Comparison of ENCODE assay signal across 15 cellular contexts in the genomic region with DNA sequence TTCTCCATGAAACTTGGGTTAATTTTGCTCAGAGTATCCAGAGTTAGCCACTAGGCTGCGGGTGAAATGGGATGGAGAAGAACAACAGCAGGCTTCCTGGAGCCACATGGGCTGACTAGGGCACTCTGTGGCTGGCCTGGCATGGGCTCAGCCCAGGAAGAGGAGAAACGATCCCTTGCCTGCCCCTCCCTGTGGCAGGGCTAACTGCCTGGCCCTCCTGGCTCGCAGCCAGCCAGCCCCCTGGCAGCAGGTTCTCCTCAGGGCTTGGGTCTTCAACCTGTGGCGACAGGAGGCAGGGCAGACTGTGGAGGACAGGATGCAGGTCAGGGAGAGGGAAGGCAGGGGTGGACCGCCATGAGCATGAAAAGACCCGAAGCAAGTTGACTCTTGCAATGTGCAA.
DNase-seq lines count a peak whose midpoint lies in the region; ATAC-seq and TF ChIP-seq lines count a peak whose summit lies in the region.
"Had no signal": no experiment of that assay in that cellular context is flagged by ENCODE, and none has a peak within 500 bp of the region (broad histone marks: within the 10 kb centered on the region; RNA-seq: fewer than 3 reads in every experiment).

No MANE protein-coding gene starts in this region.

- intact Hi-C loops in upper lobe of right lung (cut with DNase I), result no loop called here

- no peak overlapping the region for H3K4me3 Mint-ChIP-seq in activated naive CD4-positive, alpha-beta T cell treated with anti-CD3 and anti-CD28 coated beads, Interleukin-2, amount 10 ng/mL, durations not matched to agents 7 days and 5 days
- H3K4me3 Mint-ChIP-seq in IgD-negative memory B cell, result no peak overlapping the region
- H3K4me3 Mint-ChIP-seq in activated T-helper 17 cell treated with anti-CD3 and anti-CD28 coated beads, Interleukin-2, amount 50 U/mL, for 72 hours, result peak overlapping the region; percentile 70
- no peak overlapping the region for H3K4me3 Mint-ChIP-seq in osteocyte (ENCODE audit: unreplicated experiment)
- H3K4me3 Mint-ChIP-seq: T-helper 2 cell treated with Interferon-gamma antibody and Interleukin-4, amounts not matched to agents 5 μg/mL and 100 μg/mL, for 36 hours had no signal

- H3K9me3 Mint-ChIP-seq in activated naive CD4-positive, alpha-beta T cell treated with anti-CD3 and anti-CD28 coated beads, Interleukin-2, amount 10 ng/mL, durations not matched to agents 7 days and 5 days, result no peaks in the 10 kb centered on the region
- H3K9me3 Mint-ChIP-seq in IgD-negative memory B cell (no peaks in the 10 kb centered on the region), osteocyte (ENCODE audit: unreplicated experiment) (no peaks in the 10 kb centered on the region)
- no peaks in the 10 kb centered on the region for H3K9me3 Mint-ChIP-seq in activated T-helper 17 cell treated with anti-CD3 and anti-CD28 coated beads, Interleukin-2, amount 50 U/mL, for 72 hours
- H3K9me3 Mint-ChIP-seq: T-helper 2 cell treated with Interferon-gamma antibody and Interleukin-4, amounts not matched to agents 5 μg/mL and 100 μg/mL, for 36 hours had no signal

- no peaks in the 10 kb centered on the region for H3K4me1 ChIP-seq in upper lobe of right lung

- H3K4me3 ChIP-seq in upper lobe of right lung, result no peak overlapping the region

- TF ChIP-seq CTCF in osteocyte (IDR thresholded peaks at IDR 0.05) (no peak), upper lobe of right lung (IDR thresholded peaks at IDR 0.05) (no peak)

- no peaks in the 10 kb centered on the region for H3K27me3 Mint-ChIP-seq in activated naive CD4-positive, alpha-beta T cell treated with anti-CD3 and anti-CD28 coated beads, Interleukin-2, amount 10 ng/mL, durations not matched to agents 7 days and 5 days
- H3K27me3 Mint-ChIP-seq in IgD-negative memory B cell, result peaks cover 4% of the 10 kb centered on the region
- H3K27me3 Mint-ChIP-seq in activated T-helper 17 cell treated with anti-CD3 and anti-CD28 coated beads, Interleukin-2, amount 50 U/mL, for 72 hours, result no peaks in the 10 kb centered on the region
- no peaks in the 10 kb centered on the region for H3K27me3 Mint-ChIP-seq in osteocyte (ENCODE audit: unreplicated experiment)

- no peak overlapping the region for H3K27ac ChIP-seq in upper lobe of right lung

- no peak for ATAC-seq in activated T-helper 17 cell treated with anti-CD3 and anti-CD28 coated beads, Interleukin-2, amount 50 U/mL, for 72 hours (replicated peaks)
- ATAC-seq in upper lobe of right lung (no peak), GM18519 (IDR thresholded peaks at IDR 0.05; ENCODE audit: low FRiP score, unreplicated experiment) (no peak)

- peaks cover 19% of the 10 kb centered on the region for H3K36me3 ChIP-seq in upper lobe of right lung

- peaks cover 76% of the 10 kb centered on the region for H3K4me1 Mint-ChIP-seq in activated naive CD4-positive, alpha-beta T cell treated with anti-CD3 and anti-CD28 coated beads, Interleukin-2, amount 10 ng/mL, durations not matched to agents 7 days and 5 days
- H3K4me1 Mint-ChIP-seq in IgD-negative memory B cell (peaks cover 30 to 43% (median 36%) of the 10 kb centered on the region in 3 donors), osteocyte (ENCODE audit: unreplicated experiment) (peaks cover 10% of the 10 kb centered on the region)
- H3K4me1 Mint-ChIP-seq in activated T-helper 17 cell treated with anti-CD3 and anti-CD28 coated beads, Interleukin-2, amount 50 U/mL, for 72 hours, result peaks cover 48% of the 10 kb centered on the region

- CTCF ChIA-PET in activated naive CD4-positive, alpha-beta T cell treated with anti-CD3 and anti-CD28 coated beads, Interleukin-2, amount 10 ng/mL, durations not matched to agents 7 days and 5 days (lab: Charles Lee), result interaction anchor here (1.3 to 13.8 kb wide), 9 partner anchors 30 to 209 kb away, joined by 4 to 328 read pairs (median 11); no protein-coding TSS in a partner anchor

- H3K36me3 Mint-ChIP-seq in activated naive CD4-positive, alpha-beta T cell treated with anti-CD3 and anti-CD28 coated beads, Interleukin-2, amount 10 ng/mL, durations not matched to agents 7 days and 5 days, result peaks cover 32% of the 10 kb centered on the region
- H3K36me3 Mint-ChIP-seq in IgD-negative memory B cell (peaks cover 7% of the 10 kb centered on the region), osteocyte (ENCODE audit: unreplicated experiment) (peaks cover 10% of the 10 kb centered on the region)
- peaks cover 39% of the 10 kb centered on the region for H3K36me3 Mint-ChIP-seq in activated T-helper 17 cell treated with anti-CD3 and anti-CD28 coated beads, Interleukin-2, amount 50 U/mL, for 72 hours (ENCODE audit: low read depth)

- H3K9me3 ChIP-seq in upper lobe of right lung, result no peaks in the 10 kb centered on the region

- peak overlapping the region; percentile 67 for H3K27ac Mint-ChIP-seq in activated naive CD4-positive, alpha-beta T cell treated with anti-CD3 and anti-CD28 coated beads, Interleukin-2, amount 10 ng/mL, durations not matched to agents 7 days and 5 days
- peak overlapping the region; percentile 47 to 87 (median 63) for H3K27ac Mint-ChIP-seq in IgD-negative memory B cell
- H3K27ac Mint-ChIP-seq in activated T-helper 17 cell treated with anti-CD3 and anti-CD28 coated beads, Interleukin-2, amount 50 U/mL, for 72 hours, result no peak overlapping the region
- H3K27ac Mint-ChIP-seq in osteocyte (ENCODE audit: unreplicated experiment), result no peak overlapping the region
- H3K27ac Mint-ChIP-seq: T-helper 2 cell treated with Interferon-gamma antibody and Interleukin-4, amounts not matched to agents 5 μg/mL and 100 μg/mL, for 36 hours had no signal

- no peak for DNase-seq in activated naive CD4-positive, alpha-beta T cell treated with anti-CD3 and anti-CD28 coated beads, Interleukin-2, amount 10 ng/mL, durations not matched to agents 7 days and 5 days
- no peak for DNase-seq in activated naive CD4-positive, alpha-beta T cell treated with anti-CD3 and anti-CD28 coated beads, Interleukin-2, amount 50 U/mL, for 16 hours
- DNase-seq in osteocyte (ENCODE audit: extremely low spot score, unreplicated experiment), result peak; percentile 80
- no peak for DNase-seq in upper lobe of right lung
- no peak for DNase-seq in T-helper 9 cell
- DNase-seq: activated effector memory CD4-positive, alpha-beta T cell treated with Interleukin-2 at 50 U/mL for 16 hours; cortex of kidney; HCEC 1CT; mesenchymal stem cell; NCI-H1436 treated with DMSO at 0.1 percent for 48 hours; NCI-H2227 treated with DMSO at 0.1 percent for 48 hours had no signal

- H3K27me3 ChIP-seq in upper lobe of right lung, result no peaks in the 10 kb centered on the region

Comparison
In these comparisons a context has a peak if more than half of its experiments do, and no peak if none do; other contexts are left out.
1. H3K27ac Mint-ChIP-seq: peak in activated naive CD4-positive, alpha-beta T cell treated with anti-CD3 and anti-CD28 coated beads, Interleukin-2, amount 10 ng/mL, durations not matched to agents 7 days and 5 days (single experiment) and IgD-negative memory B cell (3 of 3); none in activated T-helper 17 cell treated with anti-CD3 and anti-CD28 coated beads, Interleukin-2, amount 50 U/mL, for 72 hours (single experiment) and osteocyte (single experiment).